9 cellular contexts compared by ENCODE assay signal in the genomic region with DNA sequence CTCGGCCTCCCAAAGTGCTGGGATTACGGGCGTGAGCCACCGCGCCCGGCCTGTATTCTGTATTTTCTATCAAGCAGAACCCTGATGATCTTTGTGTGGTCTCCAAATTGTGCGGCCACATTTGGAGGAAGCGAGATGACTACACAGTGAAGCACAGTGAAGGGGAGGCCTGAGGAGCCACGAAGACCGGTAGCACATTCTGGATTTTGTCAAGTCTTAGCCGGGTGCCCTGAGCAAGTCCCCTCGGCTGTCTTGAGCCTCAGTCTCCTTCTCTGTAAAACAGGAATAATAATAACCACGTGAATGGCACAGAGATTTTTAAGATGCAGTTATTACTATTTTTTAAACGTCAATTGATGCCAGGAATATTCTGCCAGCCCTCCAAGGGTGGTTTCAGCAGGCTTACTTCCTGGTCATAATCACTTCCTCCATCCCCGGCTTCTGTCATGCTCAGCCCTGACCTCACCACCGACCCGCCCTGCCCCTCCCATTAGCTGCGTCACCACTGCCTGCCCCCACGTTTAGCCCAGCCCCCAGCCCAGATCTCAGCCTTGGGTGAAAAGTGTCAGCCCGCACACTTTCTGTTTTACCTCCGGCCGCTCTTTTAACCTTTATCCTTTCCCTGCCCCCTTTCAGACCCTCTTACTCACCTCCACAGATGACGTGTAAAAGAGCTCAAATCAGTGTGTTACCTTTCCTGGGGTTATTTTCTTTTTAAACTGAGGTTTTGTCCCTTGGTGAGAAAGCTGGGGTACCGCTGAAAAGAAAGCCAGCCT. TPM values are rescaled to one million over a fixed set of nuclear protein-coding genes. Genes with fewer than 3 reads are reported as not detected.
DNase-seq lines count a peak whose midpoint lies in the region; FAIRE-seq and TF ChIP-seq lines count a peak whose summit lies in the region.
"Had no signal": no experiment of that assay in that cellular context is flagged by ENCODE, and none has a peak within 500 bp of the region (broad histone marks: within the 10 kb centered on the region; RNA-seq: fewer than 3 reads in every experiment).

No MANE protein-coding gene starts in this region.

- no peak overlapping the region for H3K4me3 ChIP-seq in MG63
- H3K4me3 ChIP-seq in endodermal cell (ENCODE audit: low read length), result no peak overlapping the region

- H3K27ac ChIP-seq in endodermal cell (ENCODE audit: low read depth, low read length), result no peak overlapping the region

- peak overlapping the region; percentile 28 for H3K27ac Mint-ChIP-seq in endodermal cell

- H3K27me3 Mint-ChIP-seq in endodermal cell (ENCODE audit: insufficient read depth), result peaks cover 9% of the 10 kb centered on the region

- no peaks in the 10 kb centered on the region for H3K36me3 ChIP-seq in MG63
- H3K36me3 ChIP-seq in endodermal cell (ENCODE audit: control insufficient read depth, insufficient read depth, low read length), result no peaks in the 10 kb centered on the region

- H3K4me1 ChIP-seq in endodermal cell (ENCODE audit: control insufficient read depth, insufficient read depth, low read length), result no peaks in the 10 kb centered on the region

- TF ChIP-seq POLR2A in H54 (IDR thresholded peaks at IDR 0.05; ENCODE audit: low read depth, low read length), result peak; percentile 37; the same call in 1 of the 2 replicates

- no peak for FAIRE-seq in H54 (lab: Jason Lieb, UNC)

- no peak overlapping the region for H3K4me3 Mint-ChIP-seq in endodermal cell

- H3K4me1 Mint-ChIP-seq in endodermal cell, result peaks cover 6% of the 10 kb centered on the region

- no peaks in the 10 kb centered on the region for H3K36me3 Mint-ChIP-seq in endodermal cell (ENCODE audit: low read depth)

- H3K9ac ChIP-seq in endodermal cell (ENCODE audit: extremely low read depth, low read length, poor library complexity, severe bottlenecking), result no peak overlapping the region

- H3K9me3 Mint-ChIP-seq in endodermal cell, result peaks cover 12% of the 10 kb centered on the region

- DNase-seq in GF-D8 (lab: John Stamatoyannopoulos, UW), result peak; percentile 58
- DNase-seq in H54 (ENCODE audit: insufficient read length, low spot score), result peak; percentile 75
- peak; percentile 86 for DNase-seq in MG63
- peak; percentile 68 to 70 for DNase-seq in activated CD8-positive, alpha-beta memory T cell treated with anti-CD3 and anti-CD28 coated beads for 1 hour (ENCODE audit: extremely low read depth in 1 of 2, low read depth in 1 of 2)
- DNase-seq in endodermal cell, result peak; percentile 92
- peak; percentile 31 for DNase-seq in midbrain (lab: John Stamatoyannopoulos, UW)
- DNase-seq in stimulated activated CD8-positive, alpha-beta memory T cell treated with anti-CD3 and anti-CD28 coated beads, Interleukin-4, amount 100 ng/mL, for 1 hour (ENCODE audit: low read depth in 2 of 2, low spot score in 1 of 2), result peak; percentile 57 to 69
- no peak for DNase-seq in NCI-H146 treated with DMSO at 0.1 percent for 48 hours (lab: John Stamatoyannopoulos, UW; ENCODE audit: unreplicated experiment)

- H3K9me3 ChIP-seq in MG63 (peaks cover 11% of the 10 kb centered on the region), endodermal cell (ENCODE audit: control insufficient read depth, low read length) (peaks cover 14% of the 10 kb centered on the region)

- H3K27me3 ChIP-seq in MG63, result no peaks in the 10 kb centered on the region
- H3K27me3 ChIP-seq in endodermal cell (ENCODE audit: control insufficient read depth, insufficient read depth, low read length, poor library complexity, severe bottlenecking), result no peaks in the 10 kb centered on the region
- H3K27me3 ChIP-seq: dorsolateral prefrontal cortex had no signal

- 70 to 80% methylated on average over 12 to 24 of the region's 24 CpGs for WGBS in endodermal cell (ENCODE audit: insufficient coverage in 1 of 2, insufficient read length in 1 of 2), 2 experiments

- TF ChIP-seq CTCF in endodermal cell (conservative IDR thresholded peaks at IDR 0.05), result no peak

RNA-seq across cellular contexts. Expression of a gene that starts 27.0 kb away (rescaled TPM):
- total RNA-seq in MG63 (2014; rRNA removed; shearing (Covaris generic); ENCODE audit: low replicate concordance), result 65.6 and 98.8 TPM in 2 replicates
- 10 to 100 TPM; 81.9 to 94.8 TPM for total RNA-seq in endodermal cell
- 79.3 TPM for polyA plus RNA-seq in endodermal cell (2013, experiment 1 of 2)
- polyA plus RNA-seq in endodermal cell (2013, experiment 2 of 2), result 73.2 TPM

RNA-seq across cellular contexts. Expression of a gene that starts 36.1 kb away (rescaled TPM):
- 80.6 and 99.2 TPM in 2 replicates for total RNA-seq in MG63 (2014; rRNA removed; shearing (Covaris generic); ENCODE audit: low replicate concordance)
- 10 to 100 TPM in 1 of 2 donors, 1 to 10 TPM in 1; 9.2 to 11.0 TPM for total RNA-seq in endodermal cell
- 16.8 TPM for polyA plus RNA-seq in endodermal cell (2013, experiment 1 of 2)
- polyA plus RNA-seq in endodermal cell (2013, experiment 2 of 2), result 18.1 TPM
